In the genomic region with DNA sequence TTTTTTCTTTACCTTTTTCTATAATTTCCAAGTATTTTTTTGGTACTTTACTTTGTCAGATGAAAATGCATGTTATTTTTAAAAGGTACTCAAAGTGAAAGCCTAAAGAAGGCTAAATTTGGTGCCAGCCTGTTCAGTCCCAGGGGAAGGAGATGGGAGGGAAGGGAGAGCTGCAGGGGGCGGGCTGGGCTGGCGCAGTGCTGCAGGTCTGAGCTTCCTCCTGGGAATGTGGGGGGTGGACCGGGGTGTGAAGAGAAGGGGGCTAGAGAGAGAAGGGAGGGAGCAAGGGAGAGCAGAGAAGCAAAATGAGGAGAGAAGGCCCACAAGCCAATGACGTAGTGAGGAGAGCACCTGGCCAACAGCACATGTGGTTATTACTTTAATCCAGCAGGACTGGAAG, we compare ENCODE assay signal across 1 cellular context.
TF ChIP-seq lines count a peak whose summit lies in the region.

No MANE protein-coding gene starts in this region.

TF ChIP-seq in IMR-90, 13 proteins besides CTCF, POLR2A, EP300 and RAD21:
- TF ChIP-seq MAFK (IDR thresholded peaks at IDR 0.05; ENCODE audit: low read depth, low read length): no peak
- TF ChIP-seq CHD1 (IDR thresholded peaks at IDR 0.05; ENCODE audit: low read depth, low read length): no peak
- TF ChIP-seq MXI1 (IDR thresholded peaks at IDR 0.05; ENCODE audit: borderline replicate concordance, low read depth, low read length): no peak
- TF ChIP-seq RFX5 (IDR thresholded peaks at IDR 0.05; ENCODE audit: low read depth, low read length): no peak
- TF ChIP-seq SMC3 (IDR thresholded peaks at IDR 0.05; ENCODE audit: low read depth, low read length): no peak
- TF ChIP-seq NFE2L2 (IDR thresholded peaks at IDR 0.05; ENCODE audit: low read depth, low read length): no peak
- TF ChIP-seq BHLHE40 (IDR thresholded peaks at IDR 0.05; ENCODE audit: low read depth, low read length): no peak
- no peak for TF ChIP-seq RCOR1 (IDR thresholded peaks at IDR 0.05; ENCODE audit: insufficient replicate concordance, low read length)
- TF ChIP-seq FOS (IDR thresholded peaks at IDR 0.05; ENCODE audit: low read depth, low read length): no peak
- no peak for TF ChIP-seq MAZ (IDR thresholded peaks at IDR 0.05; ENCODE audit: borderline replicate concordance, low read depth, low read length)
- no peak for TF ChIP-seq ELK1 (IDR thresholded peaks at IDR 0.05; ENCODE audit: borderline replicate concordance, low read depth, low read length)
- TF ChIP-seq CEBPB (IDR thresholded peaks at IDR 0.05; ENCODE audit: low read depth, low read length): no peak
- no peak for TF ChIP-seq USF2 (IDR thresholded peaks at IDR 0.05; ENCODE audit: low read depth, low read length)
